In genomic region chr11:128766687-128767086, GRCh38 we compare ENCODE assay signal across 18 cellular contexts.
DNase-seq lines count a peak whose midpoint lies in the region; TF ChIP-seq lines count a peak whose summit lies in the region.
"Had no signal": no experiment of that assay in that cellular context is flagged by ENCODE, and none has a peak within 500 bp of the region (broad histone marks: within the 10 kb centered on the region; RNA-seq: fewer than 3 reads in every experiment).

No MANE protein-coding gene starts in this region.

- CTCF ChIA-PET in CD4-positive, alpha-beta memory T cell (lab: Charles Lee; ENCODE audit: partially characterized antibody), result interaction anchor here (1.0 to 2.7 kb wide), 6 partner anchors 10 to 609 kb away, joined by 3 to 11 read pairs (median 4); no protein-coding TSS in a partner anchor

- H2AFZ ChIP-seq in osteoblast (ENCODE audit: low read length) (peak overlapping the region; percentile 57), MM.1S (ENCODE audit: low read length) (no peak overlapping the region)

- H3K79me2 ChIP-seq in osteoblast (ENCODE audit: insufficient read depth, low read length) (no peaks in the 10 kb centered on the region), MM.1S (ENCODE audit: low read length) (peaks cover 98% of the 10 kb centered on the region)

- no peak overlapping the region for H3K4me3 ChIP-seq in foreskin fibroblast (ENCODE audit: low read depth in 1 of 2, low read length in 2 of 2)
- peak overlapping the region; percentile 22 for H3K4me3 ChIP-seq in osteoblast (ENCODE audit: insufficient read depth, low read length)
- H3K4me3 ChIP-seq in MM.1S (ENCODE audit: low read length), result no peak overlapping the region
- H3K4me3 ChIP-seq in CD4-positive, alpha-beta memory T cell (ENCODE audit: low read length in 2 of 2), result no peak overlapping the region
- H3K4me3 ChIP-seq: skin epidermis had no signal

- H3K27me3 Mint-ChIP-seq in CD4-positive, alpha-beta memory T cell, result no peaks in the 10 kb centered on the region
- H3K27me3 Mint-ChIP-seq: activated CD4-positive, alpha-beta T cell treated with anti-CD3 and anti-CD28 coated beads for 36 hours; memory B cell; naive thymus-derived CD4-positive, alpha-beta T cell had no signal

- H3K27ac ChIP-seq in osteoblast (ENCODE audit: low read depth, low read length) (peak overlapping the region; percentile 83), MM.1S (ENCODE audit: low read length) (no peak overlapping the region)
- no peak overlapping the region for H3K27ac ChIP-seq in CD4-positive, alpha-beta memory T cell (ENCODE audit: low read depth, low read length)
- H3K27ac ChIP-seq: KMS-11 had no signal

- H3K9me3 ChIP-seq in osteoblast (ENCODE audit: low read depth, low read length) (no peaks in the 10 kb centered on the region), MM.1S (replicated peaks; ENCODE audit: insufficient read depth, low read length) (no peaks in the 10 kb centered on the region)
- H3K9me3 ChIP-seq in CD4-positive, alpha-beta memory T cell (ENCODE audit: control insufficient read depth in 1 of 2, low read length in 2 of 2), result no peaks in the 10 kb centered on the region

- POLR2A ChIA-PET in CD4-positive, alpha-beta memory T cell (lab: Charles Lee; ENCODE audit: partially characterized antibody), result interaction anchor here (1.1 kb wide), 2 partner anchors 55 to 79 kb away, joined by 3 read pairs; no protein-coding TSS in a partner anchor

- no peaks in the 10 kb centered on the region for H3K9me2 ChIP-seq in MM.1S (replicated peaks; ENCODE audit: insufficient read depth, low read length)

- peaks cover 17 to 73% (median 37%) of the 10 kb centered on the region in 4 donors for H3K4me1 Mint-ChIP-seq in CD4-positive, alpha-beta memory T cell

- DNase-seq in NCI-H2029 (lab: John Stamatoyannopoulos, UW) (peak; percentile 28), NCI-H2029 treated with DMSO at 0.1 percent for 48 hours (lab: John Stamatoyannopoulos, UW) (no peak), NCI-H69 (lab: John Stamatoyannopoulos, UW) (peak; percentile 53), foreskin fibroblast (peak; percentile 32 to 48), osteoblast (ENCODE audit: insufficient read length, low spot score, missing footprints) (peak; percentile 55), MM.1S (no peak), HuH-7.5 (ENCODE audit: low spot score) (no peak)
- no peak for DNase-seq in CD4-positive, alpha-beta memory T cell
- DNase-seq: activated CD4-positive, alpha-beta T cell treated with anti-CD3 and anti-CD28 coated beads for 36 hours; activated effector memory CD4-positive, alpha-beta T cell treated with Interleukin-2 at 50 U/mL for 16 hours; C1 segment of cervical spinal cord; head of caudate nucleus; naive thymus-derived CD4-positive, alpha-beta T cell; stimulated activated CD4-positive, alpha-beta T cell treated with anti-CD3 and anti-CD28 coated beads, Interleukin-4, amount 100 ng/mL, for 4 hours; SW 1271 had no signal

- H3K27me3 ChIP-seq in osteoblast (ENCODE audit: insufficient read depth, low read length) (no peaks in the 10 kb centered on the region), MM.1S (replicated peaks; ENCODE audit: insufficient read depth, low read length) (no peaks in the 10 kb centered on the region)
- no peaks in the 10 kb centered on the region for H3K27me3 ChIP-seq in CD4-positive, alpha-beta memory T cell (ENCODE audit: insufficient read depth, low read length)

- H3K4me3 Mint-ChIP-seq in CD4-positive, alpha-beta memory T cell, result no peak overlapping the region
- H3K4me3 Mint-ChIP-seq: activated CD4-positive, alpha-beta T cell treated with anti-CD3 and anti-CD28 coated beads for 36 hours; memory B cell had no signal

- H3K27ac Mint-ChIP-seq in CD4-positive, alpha-beta memory T cell, result peak overlapping the region in 1 of 7 donors; percentile 57
- H3K27ac Mint-ChIP-seq: activated CD4-positive, alpha-beta T cell treated with anti-CD3 and anti-CD28 coated beads for 36 hours had no signal

- no peak for TF ChIP-seq CTCF in foreskin fibroblast (IDR thresholded peaks at IDR 0.05; ENCODE audit: low read depth, low read length)
- TF ChIP-seq CTCF in osteoblast (IDR thresholded peaks at IDR 0.05; ENCODE audit: extremely low read depth, low read depth, low read length), result no peak
- TF ChIP-seq CTCF in MM.1S (IDR thresholded peaks at IDR 0.05; ENCODE audit: low read length), result no peak

- H3K4me2 ChIP-seq in osteoblast (ENCODE audit: insufficient read depth, low read length) (peak overlapping the region; percentile 48), MM.1S (ENCODE audit: low read depth, low read length) (no peak overlapping the region)
- H3K4me2 ChIP-seq: KMS-11 had no signal

- no peaks in the 10 kb centered on the region for H4K20me1 ChIP-seq in osteoblast (ENCODE audit: insufficient read depth, low read length)
- H4K20me1 ChIP-seq in MM.1S (ENCODE audit: insufficient read depth, low read length), result peaks cover 17% of the 10 kb centered on the region; the same call in 1 of the 2 replicates

- no peaks in the 10 kb centered on the region for H3K9me3 Mint-ChIP-seq in CD4-positive, alpha-beta memory T cell
- H3K9me3 Mint-ChIP-seq: memory B cell; naive thymus-derived CD4-positive, alpha-beta T cell had no signal

- peaks cover 57 to 91% of the 10 kb centered on the region in 2 donors for H3K36me3 Mint-ChIP-seq in CD4-positive, alpha-beta memory T cell

- peaks cover 38% of the 10 kb centered on the region for H3K36me3 ChIP-seq in osteoblast (ENCODE audit: insufficient read depth, low read length)
- peaks cover 14% of the 10 kb centered on the region for H3K36me3 ChIP-seq in MM.1S (replicated peaks; ENCODE audit: insufficient read depth, low read length)
- peaks cover 94% of the 10 kb centered on the region for H3K36me3 ChIP-seq in CD4-positive, alpha-beta memory T cell (ENCODE audit: insufficient read depth, low read length)

- H3K4me1 ChIP-seq in osteoblast (ENCODE audit: insufficient read depth, low read length), result peaks cover 29% of the 10 kb centered on the region
- peaks cover 4% of the 10 kb centered on the region; the same call in 1 of the 2 replicates for H3K4me1 ChIP-seq in MM.1S (ENCODE audit: low read length)
- peaks cover 10% of the 10 kb centered on the region for H3K4me1 ChIP-seq in CD4-positive, alpha-beta memory T cell (ENCODE audit: insufficient read depth, low read length)

- H3K9ac ChIP-seq in MM.1S (ENCODE audit: low read length), result no peak overlapping the region
- H3K9ac ChIP-seq: KMS-11 had no signal

- intact Hi-C loops in CD4-positive, alpha-beta memory T cell (cut with micrococcal nuclease), result no loop called here

- no peaks in the 10 kb centered on the region for H3F3A ChIP-seq in MM.1S (ENCODE audit: insufficient read depth, low read length)

Comparison
In these comparisons a context has a peak if more than half of its experiments do, and no peak if none do; other contexts are left out.
1. DNase-seq: peak in NCI-H2029 (single experiment), NCI-H69 (single experiment), foreskin fibroblast (2 of 2) and osteoblast (single experiment); none in NCI-H2029 treated with DMSO at 0.1 percent for 48 hours (single experiment), MM.1S (single experiment), CD4-positive, alpha-beta memory T cell (0 of 5) and HuH-7.5 (single experiment).